8 cellular contexts compared by ENCODE assay signal in the genomic region with DNA sequence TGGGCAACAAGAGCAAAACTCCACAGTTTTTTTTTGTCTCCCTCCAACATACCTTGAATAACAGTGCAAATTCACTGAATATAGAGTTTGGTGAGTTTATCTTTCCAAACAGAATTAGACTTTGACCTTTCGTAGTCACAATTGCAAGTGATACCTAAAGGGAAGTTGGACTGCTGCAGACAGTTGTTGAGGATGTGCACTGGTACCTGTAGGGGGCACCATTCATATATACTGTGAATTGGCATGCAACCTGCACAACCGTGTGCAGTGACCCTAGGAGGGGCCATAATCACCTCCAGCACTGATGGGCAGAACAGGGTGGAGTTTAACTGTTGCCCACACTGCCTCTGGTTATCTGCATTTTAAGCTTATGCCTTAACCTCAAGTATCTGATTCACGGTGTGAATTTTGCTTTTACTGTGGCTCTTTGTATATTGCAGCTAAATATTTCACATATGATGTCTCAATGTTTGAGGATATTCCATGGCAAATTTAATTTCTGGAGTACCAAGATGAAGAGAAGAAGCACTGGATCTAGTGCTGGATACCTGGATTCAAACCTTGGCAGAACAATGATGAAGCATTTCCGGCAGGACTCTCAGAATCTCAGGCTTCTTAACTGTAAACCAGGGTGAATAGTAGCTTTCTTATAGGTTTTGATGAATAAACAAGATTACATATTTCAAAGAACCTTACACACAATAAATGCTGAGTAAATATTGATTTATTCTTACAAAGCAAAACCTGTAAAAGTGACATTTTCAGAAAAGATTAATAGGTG.
A peak's percentile ranks its signal among the peaks of the same experiment; 100 is the strongest.
DNase-seq lines count a peak whose midpoint lies in the region; ATAC-seq and TF ChIP-seq lines count a peak whose summit lies in the region.

No MANE protein-coding gene starts in this region.

- no peaks in the 10 kb centered on the region for H3K79me1 ChIP-seq in mesenchymal stem cell (replicated peaks; ENCODE audit: low read length, poor library complexity, severe bottlenecking)

- CTCF ChIA-PET in A673 (lab: Charles Lee), result interaction anchor here (0.6 kb wide), 1 partner anchor 148 kb away, joined by 7 read pairs; no protein-coding TSS in a partner anchor

- H2BK5ac ChIP-seq in mesenchymal stem cell (ENCODE audit: low read depth, low read length, poor library complexity, severe bottlenecking), result no peak overlapping the region

- H3K4me1 ChIP-seq in A673 (ENCODE audit: insufficient read depth, low read length, poor library complexity, severe bottlenecking), result no peaks in the 10 kb centered on the region
- no peaks in the 10 kb centered on the region for H3K4me1 ChIP-seq in mesenchymal stem cell (ENCODE audit: control insufficient read depth, insufficient read depth, low read depth, low read length)

- WGBS in mesenchymal stem cell, result 79% methylated on average over 4 of the region's 4 CpGs

- H3K27ac ChIP-seq in A673 (ENCODE audit: low read depth, low read length, poor library complexity, severe bottlenecking) (no peak overlapping the region), mesenchymal stem cell (ENCODE audit: low read length, poor library complexity, severe bottlenecking) (no peak overlapping the region)

- H3K4me2 ChIP-seq in mesenchymal stem cell (ENCODE audit: low read length, poor library complexity, severe bottlenecking), result no peak overlapping the region

- H3K14ac ChIP-seq in mesenchymal stem cell (ENCODE audit: low read length in 2 of 2), result no peak overlapping the region

- H3K9me3 ChIP-seq in A673 (ENCODE audit: low read depth, low read length, poor library complexity, severe bottlenecking) (no peaks in the 10 kb centered on the region), mesenchymal stem cell (ENCODE audit: control insufficient read depth, low read length) (no peaks in the 10 kb centered on the region)

- H3K27me3 ChIP-seq in A673 (replicated peaks; ENCODE audit: insufficient read depth, low read depth, low read length, poor library complexity) (no peaks in the 10 kb centered on the region), mesenchymal stem cell (ENCODE audit: control insufficient read depth in 1 of 2, insufficient read depth in 1 of 2, low read length in 2 of 2) (no peaks in the 10 kb centered on the region)

- H3K18ac ChIP-seq in mesenchymal stem cell (ENCODE audit: low read depth in 1 of 2, low read length in 2 of 2), result no peak overlapping the region

- ATAC-seq in HG03565 (IDR thresholded peaks at IDR 0.05; ENCODE audit: unreplicated experiment) (peak; percentile 80), HG03095 (IDR thresholded peaks at IDR 0.05; ENCODE audit: unreplicated experiment) (no peak)

- BruUV-seq in A673 (replicated peaks; lab: Mats Ljungman, UMichigan), result no TSS peak

- no peak overlapping the region for H2BK15ac ChIP-seq in mesenchymal stem cell (ENCODE audit: low read depth, poor library complexity, severe bottlenecking)

- POLR2A ChIA-PET in A673 (lab: Charles Lee; ENCODE audit: low non-redundant PET), result no interaction called here

- intact Hi-C loops in A673 (cut with micrococcal nuclease; ENCODE audit: unreplicated experiment), result no loop called here

- DNase-seq in A673 (ENCODE audit: low spot score), result peak; percentile 49
- peak; percentile 44 for DNase-seq in GM12865 (ENCODE audit: low read depth)
- DNase-seq in mesenchymal stem cell, result no peak
- DNase-seq in G401 (ENCODE audit: low spot score), result no peak
- no peak for DNase-seq in NCI-H1436 treated with DMSO at 0.1 percent for 48 hours (lab: John Stamatoyannopoulos, UW)

- H4K8ac ChIP-seq in mesenchymal stem cell (ENCODE audit: low read length), result no peak overlapping the region

- no peak overlapping the region for H2AK5ac ChIP-seq in mesenchymal stem cell (ENCODE audit: low read length, severe bottlenecking)

- H3K23ac ChIP-seq in mesenchymal stem cell (ENCODE audit: low read length in 2 of 2), result no peak overlapping the region

- in situ Hi-C loops in G401 (cut with HindIII; ENCODE audit: low sequenced_read_pairs), result no loop called here

- H2BK120ac ChIP-seq in mesenchymal stem cell (ENCODE audit: low read depth, low read length), result peak overlapping the region; percentile 64

- H4K91ac ChIP-seq in mesenchymal stem cell (ENCODE audit: low read length), result no peak overlapping the region

- no peak overlapping the region for H3K4ac ChIP-seq in mesenchymal stem cell (ENCODE audit: low read depth in 1 of 2, low read length in 2 of 2)

- H3K9ac ChIP-seq in mesenchymal stem cell (ENCODE audit: low read length), result no peak overlapping the region

- no peak overlapping the region for H2AFZ ChIP-seq in mesenchymal stem cell (ENCODE audit: low read depth, low read length)

- H3K4me3 ChIP-seq in A673 (ENCODE audit: low read depth, low read length, poor library complexity, severe bottlenecking) (no peak overlapping the region), GM12865 (ENCODE audit: low read depth, low read length) (no peak overlapping the region), WI38 (ENCODE audit: low read depth, low read length) (no peak overlapping the region), mesenchymal stem cell (ENCODE audit: insufficient read depth in 1 of 2, low read depth in 1 of 2, low read length in 2 of 2) (no peak overlapping the region)

- H3K36me3 ChIP-seq in A673 (ENCODE audit: insufficient read depth, low read length, poor library complexity, severe bottlenecking) (no peaks in the 10 kb centered on the region), mesenchymal stem cell (ENCODE audit: control insufficient read depth in 1 of 2, insufficient read depth in 2 of 2, low read depth in 1 of 2, low read length in 2 of 2) (no peaks in the 10 kb centered on the region)

- TF ChIP-seq CTCF in A673 (conservative IDR thresholded peaks at IDR 0.05; ENCODE audit: low read depth, low read length), result peak; percentile 73
- TF ChIP-seq CTCF in GM12865 (IDR thresholded peaks at IDR 0.05; ENCODE audit: insufficient read depth, low read depth, low read length, missing control alignments), result peak; percentile 52
- peak; percentile 14; the same call in 1 of the 2 replicates for TF ChIP-seq CTCF in WI38 (IDR thresholded peaks at IDR 0.05; ENCODE audit: low read depth, low read length)

- no peak overlapping the region for H2BK12ac ChIP-seq in mesenchymal stem cell (ENCODE audit: low read length in 2 of 2)

Comparison
In these comparisons a context has a peak if more than half of its experiments do, and no peak if none do; other contexts are left out.
1. DNase-seq: peak in A673 (single experiment) and GM12865 (single experiment); none in mesenchymal stem cell (single experiment), G401 (single experiment) and NCI-H1436 treated with DMSO at 0.1 percent for 48 hours (single experiment).
2. CTCF ChIP-seq: peak in every context shown above with its lines; median percentile 73 in A673; 52 in GM12865; 14 in WI38.